In the genomic region with DNA sequence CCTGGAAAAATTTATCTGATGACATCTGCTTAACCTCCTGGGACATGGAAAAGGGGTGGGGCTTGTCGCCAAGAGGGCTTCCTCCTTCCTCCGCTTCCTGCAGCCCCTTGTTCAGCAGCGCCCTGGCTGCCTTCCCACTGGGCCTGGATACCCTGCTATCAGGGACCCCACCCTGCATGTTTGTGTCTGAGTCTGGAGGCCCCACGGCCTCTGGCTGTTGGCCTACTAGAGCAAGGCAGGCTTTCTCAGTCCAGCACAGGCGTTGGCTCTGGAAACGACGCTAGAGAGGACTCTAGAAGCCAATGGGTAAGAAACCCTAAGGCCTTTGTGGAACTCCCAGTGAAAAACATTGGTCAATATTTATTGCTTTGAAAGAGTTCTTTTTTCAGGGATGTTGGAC, we compare ENCODE assay signal across 1 cellular context.
TF ChIP-seq lines count a peak whose summit lies in the region.

No MANE protein-coding gene starts in this region.

TF ChIP-seq in HepG2, 621 proteins besides CTCF, POLR2A, EP300 and RAD21 (continued from another document):
- TF ChIP-seq ZNF512B (CRISPR knock-in tag; IDR thresholded peaks at IDR 0.05; ENCODE audit: borderline replicate concordance) (no peak), ZNF782 (CRISPR knock-in tag; IDR thresholded peaks at IDR 0.05; ENCODE audit: borderline replicate concordance) (no peak), NBN (conservative IDR thresholded peaks at IDR 0.05) (no peak), PRMT3 (CRISPR knock-in tag; IDR thresholded peaks at IDR 0.05; ENCODE audit: borderline replicate concordance, low read depth) (no peak), AHDC1 (CRISPR knock-in tag; IDR thresholded peaks at IDR 0.05; ENCODE audit: borderline replicate concordance) (no peak), MEIS2 (CRISPR knock-in tag; IDR thresholded peaks at IDR 0.05) (no peak)
- TF ChIP-seq, protein P1, sequence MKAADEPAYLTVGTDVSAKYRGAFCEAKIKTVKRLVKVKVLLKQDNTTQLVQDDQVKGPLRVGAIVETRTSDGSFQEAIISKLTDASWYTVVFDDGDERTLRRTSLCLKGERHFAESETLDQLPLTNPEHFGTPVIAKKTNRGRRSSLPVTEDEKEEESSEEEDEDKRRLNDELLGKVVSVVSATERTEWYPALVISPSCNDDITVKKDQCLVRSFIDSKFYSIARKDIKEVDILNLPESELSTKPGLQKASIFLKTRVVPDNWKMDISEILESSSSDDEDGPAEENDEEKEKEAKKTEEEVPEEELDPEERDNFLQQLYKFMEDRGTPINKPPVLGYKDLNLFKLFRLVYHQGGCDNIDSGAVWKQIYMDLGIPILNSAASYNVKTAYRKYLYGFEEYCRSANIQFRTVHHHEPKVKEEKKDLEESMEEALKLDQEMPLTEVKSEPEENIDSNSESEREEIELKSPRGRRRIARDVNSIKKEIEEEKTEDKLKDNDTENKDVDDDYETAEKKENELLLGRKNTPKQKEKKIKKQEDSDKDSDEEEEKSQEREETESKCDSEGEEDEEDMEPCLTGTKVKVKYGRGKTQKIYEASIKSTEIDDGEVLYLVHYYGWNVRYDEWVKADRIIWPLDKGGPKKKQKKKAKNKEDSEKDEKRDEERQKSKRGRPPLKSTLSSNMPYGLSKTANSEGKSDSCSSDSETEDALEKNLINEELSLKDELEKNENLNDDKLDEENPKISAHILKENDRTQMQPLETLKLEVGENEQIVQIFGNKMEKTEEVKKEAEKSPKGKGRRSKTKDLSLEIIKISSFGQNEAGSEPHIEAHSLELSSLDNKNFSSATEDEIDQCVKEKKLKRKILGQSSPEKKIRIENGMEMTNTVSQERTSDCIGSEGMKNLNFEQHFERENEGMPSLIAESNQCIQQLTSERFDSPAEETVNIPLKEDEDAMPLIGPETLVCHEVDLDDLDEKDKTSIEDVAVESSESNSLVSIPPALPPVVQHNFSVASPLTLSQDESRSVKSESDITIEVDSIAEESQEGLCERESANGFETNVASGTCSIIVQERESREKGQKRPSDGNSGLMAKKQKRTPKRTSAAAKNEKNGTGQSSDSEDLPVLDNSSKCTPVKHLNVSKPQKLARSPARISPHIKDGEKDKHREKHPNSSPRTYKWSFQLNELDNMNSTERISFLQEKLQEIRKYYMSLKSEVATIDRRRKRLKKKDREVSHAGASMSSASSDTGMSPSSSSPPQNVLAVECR (CRISPR knock-in tag; IDR thresholded peaks at IDR 0.05; ENCODE audit: borderline replicate concordance), result no peak
